In the genomic region with DNA sequence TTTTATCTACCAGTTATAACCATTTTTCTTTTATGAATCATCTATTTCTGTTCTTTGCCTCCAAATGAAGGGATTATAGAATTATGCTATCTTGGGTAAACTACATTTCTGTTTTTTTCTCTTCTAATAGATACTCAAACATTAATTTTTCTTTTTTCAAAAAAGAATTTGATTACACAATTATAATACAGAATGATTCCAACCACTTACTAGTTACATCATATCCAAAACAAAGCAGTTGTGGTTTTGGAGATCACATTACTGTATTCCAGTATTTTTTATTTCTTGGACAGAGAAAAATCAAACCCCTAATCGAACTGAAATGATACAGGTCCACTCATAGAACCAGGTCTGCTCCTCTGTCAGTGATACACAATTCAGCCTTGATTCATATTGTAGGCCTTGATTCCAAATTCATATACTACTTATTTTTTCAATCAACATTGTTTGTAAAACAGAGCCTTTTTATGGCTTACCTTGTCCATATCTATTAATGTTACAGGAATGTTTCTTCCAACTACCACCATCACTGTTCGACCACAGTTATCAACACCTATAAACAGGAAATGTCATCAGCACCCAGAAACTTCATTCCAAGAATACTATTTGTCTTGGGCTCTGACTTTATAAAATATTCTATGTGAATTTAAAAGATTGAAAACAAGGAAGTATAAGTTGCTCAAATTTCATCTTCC, we compare ENCODE assay signal across 22 cellular contexts. TPM values are rescaled to one million over a fixed set of nuclear protein-coding genes. Genes with fewer than 3 reads are reported as not detected.
DNase-seq lines count a peak whose midpoint lies in the region; ATAC-seq lines count a peak whose summit lies in the region.
"Had no signal": no experiment of that assay in that cellular context is flagged by ENCODE, and none has a peak within 500 bp of the region (broad histone marks: within the 10 kb centered on the region; RNA-seq: fewer than 3 reads in every experiment).

No MANE protein-coding gene starts in this region.

- H3K4me1 ChIP-seq in SJSA1 (replicated peaks) = peaks cover 21% of the 10 kb centered on the region
- H3K4me1 ChIP-seq: neural progenitor cell had no signal

- ATAC-seq in activated CD4-positive, alpha-beta T cell treated with anti-CD3 and anti-CD28 coated beads for 36 hours = no peak
- no peak for ATAC-seq in GM19023 (IDR thresholded peaks at IDR 0.05; ENCODE audit: unreplicated experiment)
- no peak for ATAC-seq in GM21390 (IDR thresholded peaks at IDR 0.05; ENCODE audit: unreplicated experiment)
- ATAC-seq in HG02981 (IDR thresholded peaks at IDR 0.05; ENCODE audit: unreplicated experiment) = no peak

- H3K4me1 Mint-ChIP-seq in activated CD4-positive, alpha-beta T cell treated with anti-CD3 and anti-CD28 coated beads, Interleukin-2, amount 10 ng/mL, durations not matched to agents 7 days and 5 days = peaks cover 5% of the 10 kb centered on the region
- H3K4me1 Mint-ChIP-seq in activated CD4-positive, alpha-beta T cell treated with anti-CD3 and anti-CD28 coated beads for 36 hours = no peaks in the 10 kb centered on the region
- H3K4me1 Mint-ChIP-seq: endodermal cell, neural progenitor cell had no signal

- POLR2A ChIA-PET in activated CD4-positive, alpha-beta T cell treated with anti-CD3 and anti-CD28 coated beads, Interleukin-2, amount 10 ng/mL, durations not matched to agents 7 days and 5 days (lab: Charles Lee) = no interaction called here
- POLR2A ChIA-PET in activated CD4-positive, alpha-beta T cell treated with anti-CD3 and anti-CD28 coated beads for 36 hours (lab: Charles Lee) = no interaction called here

- CTCF ChIA-PET in activated CD4-positive, alpha-beta T cell treated with anti-CD3 and anti-CD28 coated beads, Interleukin-2, amount 10 ng/mL, durations not matched to agents 7 days and 5 days (lab: Charles Lee) = no interaction called here
- CTCF ChIA-PET in activated CD4-positive, alpha-beta T cell treated with anti-CD3 and anti-CD28 coated beads for 36 hours (lab: Charles Lee) = interaction anchor here (0.8 to 2.5 kb wide), 3 partner anchors 9 to 21 kb away, joined by 3 to 9 read pairs (median 3); no protein-coding TSS in a partner anchor

- H3K27me3 ChIP-seq in SJSA1 (replicated peaks) = no peaks in the 10 kb centered on the region
- H3K27me3 ChIP-seq: neural progenitor cell, thyroid gland had no signal

- no peak overlapping the region for H3K4me3 ChIP-seq in SJSA1
- H3K4me3 ChIP-seq: neural progenitor cell, thyroid gland had no signal

- H3K27ac Mint-ChIP-seq in activated CD4-positive, alpha-beta T cell treated with anti-CD3 and anti-CD28 coated beads, Interleukin-2, amount 10 ng/mL, durations not matched to agents 7 days and 5 days = peak overlapping the region; percentile 15
- H3K27ac Mint-ChIP-seq in activated CD4-positive, alpha-beta T cell treated with anti-CD3 and anti-CD28 coated beads for 36 hours = no peak overlapping the region
- H3K27ac Mint-ChIP-seq: activated naive CD4-positive, alpha-beta T cell treated with anti-CD3 and anti-CD28 coated beads for 36 hours; endodermal cell; neural progenitor cell had no signal

- H3K9me3 ChIP-seq in SJSA1 (replicated peaks) = no peaks in the 10 kb centered on the region
- H3K9me3 ChIP-seq: thyroid gland had no signal

- no peak for DNase-seq in activated CD4-positive, alpha-beta T cell treated with anti-CD3 and anti-CD28 coated beads, Interleukin-2, amount 10 ng/mL, durations not matched to agents 7 days and 5 days
- DNase-seq in activated CD4-positive, alpha-beta T cell treated with anti-CD3 and anti-CD28 coated beads for 36 hours = no peak
- DNase-seq in SJSA1 (ENCODE audit: low read depth in 1 of 2, low spot score in 2 of 2) (peak in 1 of 2 experiments; percentile 50), fibroblast of gingiva (ENCODE audit: low read depth) (peak; percentile 7), stromal cell of bone marrow (ENCODE audit: low read depth) (peak; percentile 9)
- DNase-seq: activated CD8-positive, alpha-beta memory T cell treated with anti-CD3 and anti-CD28 coated beads, Interleukin-2, amount 50 U/mL, for 4 hours; activated naive CD4-positive, alpha-beta T cell treated with anti-CD3 and anti-CD28 coated beads for 36 hours; central memory CD4-positive, alpha-beta T cell; endodermal cell; GDM1; NCI-H1417; NCI-H2171; retina; SHP77 treated with DMSO at 0.1 percent for 48 hours; stimulated activated CD4-positive, alpha-beta T cell treated with anti-CD3 and anti-CD28 coated beads, Interleukin-2, amount 100 ng/mL, for 24 hours; T1000; thyroid gland had no signal

- H3K36me3 ChIP-seq in SJSA1 = peaks cover 5% of the 10 kb centered on the region
- H3K36me3 ChIP-seq: neural progenitor cell, thyroid gland had no signal

- no peak overlapping the region for H3K4me3 Mint-ChIP-seq in activated CD4-positive, alpha-beta T cell treated with anti-CD3 and anti-CD28 coated beads, Interleukin-2, amount 10 ng/mL, durations not matched to agents 7 days and 5 days
- H3K4me3 Mint-ChIP-seq in activated CD4-positive, alpha-beta T cell treated with anti-CD3 and anti-CD28 coated beads for 36 hours = no peak overlapping the region
- H3K4me3 Mint-ChIP-seq: activated naive CD4-positive, alpha-beta T cell treated with anti-CD3 and anti-CD28 coated beads for 36 hours; endodermal cell; neural progenitor cell had no signal

- H3K9me3 Mint-ChIP-seq in activated CD4-positive, alpha-beta T cell treated with anti-CD3 and anti-CD28 coated beads, Interleukin-2, amount 10 ng/mL, durations not matched to agents 7 days and 5 days = no peaks in the 10 kb centered on the region
- H3K9me3 Mint-ChIP-seq in activated CD4-positive, alpha-beta T cell treated with anti-CD3 and anti-CD28 coated beads for 36 hours (ENCODE audit: low read depth) = no peaks in the 10 kb centered on the region
- H3K9me3 Mint-ChIP-seq: activated naive CD4-positive, alpha-beta T cell treated with anti-CD3 and anti-CD28 coated beads for 36 hours; endodermal cell; neural progenitor cell had no signal

- no peaks in the 10 kb centered on the region for H3K27me3 Mint-ChIP-seq in activated CD4-positive, alpha-beta T cell treated with anti-CD3 and anti-CD28 coated beads, Interleukin-2, amount 10 ng/mL, durations not matched to agents 7 days and 5 days
- no peaks in the 10 kb centered on the region for H3K27me3 Mint-ChIP-seq in activated CD4-positive, alpha-beta T cell treated with anti-CD3 and anti-CD28 coated beads for 36 hours

- H3K27ac ChIP-seq in SJSA1 = peak overlapping the region; percentile 68
- H3K27ac ChIP-seq: 22Rv1, neural progenitor cell, thyroid gland had no signal

- intact Hi-C loops in activated CD4-positive, alpha-beta T cell treated with anti-CD3 and anti-CD28 coated beads for 36 hours (cut with DNase I, micrococcal nuclease) = no loop called here

- peaks cover 7% of the 10 kb centered on the region for H3K36me3 Mint-ChIP-seq in activated CD4-positive, alpha-beta T cell treated with anti-CD3 and anti-CD28 coated beads, Interleukin-2, amount 10 ng/mL, durations not matched to agents 7 days and 5 days (ENCODE audit: low read depth)
- peaks cover 10% of the 10 kb centered on the region for H3K36me3 Mint-ChIP-seq in activated CD4-positive, alpha-beta T cell treated with anti-CD3 and anti-CD28 coated beads for 36 hours (ENCODE audit: low read depth)
- H3K36me3 Mint-ChIP-seq: neural progenitor cell had no signal

RNA-seq across cellular contexts. Expression of gene GDAP2, which starts 43.2 kb away (rescaled TPM):
- 10 to 100 TPM; 22.7 to 27.5 TPM for total RNA-seq in activated CD4-positive, alpha-beta T cell treated with anti-CD3 and anti-CD28 coated beads, Interleukin-2, amount 10 ng/mL, durations not matched to agents 7 days and 5 days
- total RNA-seq in activated CD4-positive, alpha-beta T cell treated with anti-CD3 and anti-CD28 coated beads for 36 hours = 10 to 100 TPM; 18.8 to 20.9 TPM
- 16.1 and 22.9 TPM in 2 replicates for total RNA-seq in SJSA1 (2014; rRNA removed; shearing (Covaris generic))

RNA-seq across cellular contexts. Expression of gene WDR3, which starts 43.3 kb away (rescaled TPM):
- total RNA-seq in activated CD4-positive, alpha-beta T cell treated with anti-CD3 and anti-CD28 coated beads, Interleukin-2, amount 10 ng/mL, durations not matched to agents 7 days and 5 days = 10 to 100 TPM; 23.7 to 28.0 TPM
- 10 to 100 TPM; 45.0 to 63.7 TPM for total RNA-seq in activated CD4-positive, alpha-beta T cell treated with anti-CD3 and anti-CD28 coated beads for 36 hours
- 22.9 and 31.7 TPM in 2 replicates for total RNA-seq in SJSA1 (2014; rRNA removed; shearing (Covaris generic))

Comparison
In these comparisons a context has a peak if more than half of its experiments do, and no peak if none do; other contexts are left out.
1. DNase-seq: peak in fibroblast of gingiva (single experiment) and stromal cell of bone marrow (single experiment); none in activated CD4-positive, alpha-beta T cell treated with anti-CD3 and anti-CD28 coated beads, Interleukin-2, amount 10 ng/mL, durations not matched to agents 7 days and 5 days (single experiment) and activated CD4-positive, alpha-beta T cell treated with anti-CD3 and anti-CD28 coated beads for 36 hours (single experiment).